8 cellular contexts compared by ENCODE assay signal in the genomic region with DNA sequence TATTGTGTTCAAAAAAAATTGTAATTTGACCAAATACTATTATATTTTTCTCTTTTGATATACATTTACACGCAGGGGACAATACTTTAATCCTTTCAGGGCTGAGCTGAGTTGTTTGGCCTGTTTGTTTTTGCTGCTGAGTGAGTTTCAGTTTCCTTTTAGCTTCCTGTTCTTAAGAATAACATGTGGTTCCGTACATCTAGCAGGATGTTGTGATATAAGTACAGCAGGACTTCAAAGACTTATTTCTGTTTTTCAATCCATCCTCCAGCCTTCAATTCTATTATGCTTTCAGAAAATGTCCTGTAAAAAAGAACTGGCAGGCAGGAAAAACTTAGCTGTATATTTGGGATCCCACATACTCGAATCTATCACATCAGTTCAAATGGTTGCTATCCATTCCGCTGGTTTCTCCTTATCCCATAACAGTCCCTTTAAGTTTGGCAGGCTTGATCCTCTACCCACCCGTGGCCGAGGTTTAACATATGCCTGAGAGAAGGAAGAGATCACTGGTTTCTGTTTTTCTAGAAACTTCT.
DNase-seq lines count a peak whose midpoint lies in the region; ATAC-seq and TF ChIP-seq lines count a peak whose summit lies in the region.

No MANE protein-coding gene starts in this region.

- H3K4me2 ChIP-seq in BLaER1 treated with 17β-estradiol and CSF1 and Interleukin-3, amounts not matched to agents 10 nM and 100 nM, result peak overlapping the region; percentile 50 to 84 (median 71)

- peak; percentile 99 for ATAC-seq in GM19372 (IDR thresholded peaks at IDR 0.05; ENCODE audit: low read depth, unreplicated experiment)
- ATAC-seq in HG03439 (IDR thresholded peaks at IDR 0.05; ENCODE audit: unreplicated experiment), result peak; percentile 97
- peak in 6 of 8 donors; percentile 55 to 70 (median 58) for ATAC-seq in heart right ventricle

- no peaks in the 10 kb centered on the region for H4K20me1 ChIP-seq in BLaER1 treated with 17β-estradiol and CSF1 and Interleukin-3, amounts not matched to agents 10 nM and 100 nM

- no peak for DNase-seq in T-helper 2 cell treated with Interferon-gamma antibody and Interleukin-4, amounts not matched to agents 5 μg/mL and 100 μg/mL, for 36 hours (ENCODE audit: low spot score)
- DNase-seq in heart right ventricle (no peak), NK-92 (lab: John Stamatoyannopoulos, UW; ENCODE audit: unreplicated experiment) (no peak), NCI-H187 treated with DMSO at 0.1 percent for 48 hours (lab: John Stamatoyannopoulos, UW) (no peak)
- DNase-seq in stimulated activated naive CD4-positive, alpha-beta T cell treated with Interleukin-2 at 50 U/mL for 16 hours (lab: John Stamatoyannopoulos, UW), result peak; percentile 6

- peak overlapping the region; percentile 60 for H3K4me3 Mint-ChIP-seq in T-helper 2 cell treated with Interferon-gamma antibody and Interleukin-4, amounts not matched to agents 5 μg/mL and 100 μg/mL, for 36 hours

- H3K27me3 Mint-ChIP-seq in T-helper 2 cell treated with Interferon-gamma antibody and Interleukin-4, amounts not matched to agents 5 μg/mL and 100 μg/mL, for 36 hours (ENCODE audit: low read depth), result no peaks in the 10 kb centered on the region

- H3K36me3 Mint-ChIP-seq in T-helper 2 cell treated with Interferon-gamma antibody and Interleukin-4, amounts not matched to agents 5 μg/mL and 100 μg/mL, for 36 hours (ENCODE audit: low read depth), result peaks cover 12% of the 10 kb centered on the region

- peaks cover 0 to 13% (median 0%) of the 10 kb centered on the region in 11 experiments; a peak in 10 of 22 replicates for H3K9me3 ChIP-seq in BLaER1 treated with 17β-estradiol and CSF1 and Interleukin-3, amounts not matched to agents 10 nM and 100 nM (replicated peaks in 1 of 11)
- H3K9me3 ChIP-seq in heart right ventricle, result peaks cover 0 to 15% (median 5%) of the 10 kb centered on the region in 11 donors

- intact Hi-C loops in heart right ventricle (cut with DNase I), result no loop called here

- H3K9ac ChIP-seq in BLaER1 treated with 17β-estradiol and CSF1 and Interleukin-3, amounts not matched to agents 10 nM and 100 nM, result peak overlapping the region; percentile 25 to 76 (median 66); a peak in 21 of 22 replicates

- WGBS in heart right ventricle, 2 donors, result 35 to 43% methylated on average over 6 of the region's 6 CpGs

- H3K27ac Mint-ChIP-seq in T-helper 2 cell treated with Interferon-gamma antibody and Interleukin-4, amounts not matched to agents 5 μg/mL and 100 μg/mL, for 36 hours, result peak overlapping the region; percentile 90

- H3K4me1 Mint-ChIP-seq in T-helper 2 cell treated with Interferon-gamma antibody and Interleukin-4, amounts not matched to agents 5 μg/mL and 100 μg/mL, for 36 hours (ENCODE audit: low read depth), result peaks cover 36% of the 10 kb centered on the region

- no peak for TF ChIP-seq CTCF in heart right ventricle (IDR thresholded peaks at IDR 0.05)

- H3K9me3 Mint-ChIP-seq in T-helper 2 cell treated with Interferon-gamma antibody and Interleukin-4, amounts not matched to agents 5 μg/mL and 100 μg/mL, for 36 hours, result peaks cover 14% of the 10 kb centered on the region

- H3K27me3 ChIP-seq in BLaER1 treated with 17β-estradiol and CSF1 and Interleukin-3, amounts not matched to agents 10 nM and 100 nM, result no peaks in the 10 kb centered on the region
- H3K27me3 ChIP-seq in heart right ventricle, result no peaks in the 10 kb centered on the region

- H3K4me3 ChIP-seq in BLaER1 treated with 17β-estradiol and CSF1 and Interleukin-3, amounts not matched to agents 10 nM and 100 nM, result peak overlapping the region in 6 of 10 experiments; percentile 0 to 36 (median 17); a peak in 7 of 20 replicates
- H3K4me3 ChIP-seq in heart right ventricle, result peak overlapping the region in 6 of 10 donors; percentile 14 to 34 (median 27)

- H3K27ac ChIP-seq in BLaER1 treated with 17β-estradiol and CSF1 and Interleukin-3, amounts not matched to agents 10 nM and 100 nM, result peak overlapping the region; percentile 70 to 90 (median 84)
- H3K27ac ChIP-seq in heart right ventricle, result peak overlapping the region in 6 of 10 donors; percentile 32 to 84 (median 48)

- H3K4me1 ChIP-seq in BLaER1 treated with 17β-estradiol and CSF1 and Interleukin-3, amounts not matched to agents 10 nM and 100 nM, result peaks cover 0 to 33% (median 15%) of the 10 kb centered on the region in 10 experiments; a peak in 17 of 20 replicates
- peaks cover 0 to 18% (median 7%) of the 10 kb centered on the region in 9 donors for H3K4me1 ChIP-seq in heart right ventricle

- no peaks in the 10 kb centered on the region for H3K36me3 ChIP-seq in BLaER1 treated with 17β-estradiol and CSF1 and Interleukin-3, amounts not matched to agents 10 nM and 100 nM
- no peaks in the 10 kb centered on the region for H3K36me3 ChIP-seq in heart right ventricle
